25 cellular contexts compared by ENCODE assay signal in genomic region chr4:62256469-62256868, GRCh38.
"Had no signal": no experiment of that assay in that cellular context is flagged by ENCODE, and none has a peak within 500 bp of the region (broad histone marks: within the 10 kb centered on the region; RNA-seq: fewer than 3 reads in every experiment).

No MANE protein-coding gene starts in this region.

- H3K27ac ChIP-seq: body of pancreas, esophagus muscularis mucosa, foreskin keratinocyte, gastrocnemius medialis, heart left ventricle had no signal

- H3K4me1 ChIP-seq: body of pancreas, esophagus muscularis mucosa, foreskin keratinocyte, gastrocnemius medialis, heart left ventricle had no signal

- H3K9me3 ChIP-seq: body of pancreas, esophagus muscularis mucosa, gastrocnemius medialis had no signal

- DNase-seq: activated CD4-positive, alpha-beta memory T cell treated with anti-CD3 and anti-CD28 coated beads, Interleukin-2, amount 10 ng/mL, durations not matched to agents 7 days and 5 days; activated CD4-positive, alpha-beta T cell treated with anti-CD3 and anti-CD28 coated beads for 36 hours; activated CD4-positive, alpha-beta T cell treated with anti-CD3 and anti-CD28 coated beads, Interleukin-2, amount 10 ng/mL, durations not matched to agents 24 days and 14 days; activated CD4-positive, CD25-positive, alpha-beta regulatory T cell; activated CD4-positive, CD25-positive, alpha-beta regulatory T cell treated with anti-CD3 and anti-CD28 coated beads, Interleukin-2, amount 50 U/mL, for 72 hours; activated effector memory CD4-positive, alpha-beta T cell treated with Interleukin-2 at 50 U/mL for 16 hours; activated gamma-delta T cell treated with Interleukin-2 at 50 U/mL for 16 hours; activated naive CD4-positive, alpha-beta T cell treated with anti-CD3 and anti-CD28 coated beads, Interleukin-2, amount 50 U/mL, for 16 hours; activated naive CD4-positive, alpha-beta T cell treated with Interleukin-2 at 50 U/mL for 16 hours; activated T-cell treated with anti-CD3 and anti-CD28 coated beads, Interleukin-2, amount 50 U/mL, for 4 hours; amniotic stem cell; aorta; body of pancreas; caudate nucleus; cortex of kidney; dermis blood vessel endothelial cell; effector CD4-positive, alpha-beta T cell; effector memory CD8-positive, alpha-beta T cell; erythroblast; foreskin keratinocyte; gastrocnemius medialis; glutamatergic neuron; heart left ventricle; T-helper 2 cell had no signal

- H3K36me3 ChIP-seq: esophagus muscularis mucosa, gastrocnemius medialis, heart left ventricle had no signal

- H3K4me3 ChIP-seq: body of pancreas, esophagus muscularis mucosa, gastrocnemius medialis, heart left ventricle had no signal
